9 cellular contexts compared by ENCODE assay signal in genomic region chr19:10864538-10864899, GRCh38. TPM values are rescaled to one million over a fixed set of nuclear protein-coding genes. Genes with fewer than 3 reads are reported as not detected.
DNase-seq lines count a peak whose midpoint lies in the region; ATAC-seq and TF ChIP-seq lines count a peak whose summit lies in the region.
"Had no signal": no experiment of that assay in that cellular context is flagged by ENCODE, and none has a peak within 500 bp of the region (broad histone marks: within the 10 kb centered on the region; RNA-seq: fewer than 3 reads in every experiment).

No MANE protein-coding gene starts in this region.

- H3K4me3 Mint-ChIP-seq in IgD-negative memory B cell = peak overlapping the region in 3 of 4 donors; percentile 9 to 63 (median 10)
- peak overlapping the region in 6 of 10 donors; percentile 3 to 55 (median 30) for H3K4me3 Mint-ChIP-seq in naive thymus-derived CD8-positive, alpha-beta T cell
- H3K4me3 Mint-ChIP-seq: activated naive CD8-positive, alpha-beta T cell had no signal

- H3K36me3 Mint-ChIP-seq in IgD-negative memory B cell = no peaks in the 10 kb centered on the region
- H3K36me3 Mint-ChIP-seq in naive thymus-derived CD8-positive, alpha-beta T cell = no peaks in the 10 kb centered on the region
- H3K36me3 Mint-ChIP-seq: activated naive CD8-positive, alpha-beta T cell had no signal

- H3K4me1 ChIP-seq in OCI-LY1 (ENCODE audit: insufficient read depth, low read length, severe bottlenecking) = peaks cover 45% of the 10 kb centered on the region

- H3K4me2 ChIP-seq in OCI-LY1 (ENCODE audit: low read length) = peak overlapping the region; percentile 67

- peak overlapping the region; percentile 42 for H3K9ac ChIP-seq in OCI-LY1 (ENCODE audit: low read length)

- H3K27ac ChIP-seq in OCI-LY1 (ENCODE audit: low read depth, low read length, poor library complexity, severe bottlenecking) = no peak overlapping the region

- no peaks in the 10 kb centered on the region for H3K36me3 ChIP-seq in OCI-LY1 (ENCODE audit: insufficient read depth, low read length)

- no peaks in the 10 kb centered on the region for H3K27me3 Mint-ChIP-seq in IgD-negative memory B cell
- H3K27me3 Mint-ChIP-seq in naive thymus-derived CD8-positive, alpha-beta T cell = no peaks in the 10 kb centered on the region
- H3K27me3 Mint-ChIP-seq: activated naive CD8-positive, alpha-beta T cell had no signal

- peaks cover 18 to 22% (median 18%) of the 10 kb centered on the region in 3 donors for H3K4me1 Mint-ChIP-seq in IgD-negative memory B cell
- H3K4me1 Mint-ChIP-seq in naive thymus-derived CD8-positive, alpha-beta T cell = peaks cover 7 to 32% (median 14%) of the 10 kb centered on the region in 4 donors

- POLR2A ChIA-PET in naive thymus-derived CD8-positive, alpha-beta T cell (lab: Charles Lee) = interaction anchor here (0.6 to 2.7 kb wide), 5 partner anchors 8 to 1281 kb away, joined by 4 to 16 read pairs (median 7); partner anchors contain the start of genes DNM2 and TMED1

- TF ChIP-seq POLR2A in erythroblast (IDR thresholded peaks at IDR 0.05; ENCODE audit: low read length) = no peak

- DNase-seq in DMS114 treated with DMSO at 0.1 percent for 48 hours (lab: John Stamatoyannopoulos, UW; ENCODE audit: unreplicated experiment) (peak; percentile 65), erythroblast (lab: John Stamatoyannopoulos, UW) (peak; percentile 70 to 88)
- peak; percentile 92 for DNase-seq in activated CD8-positive, alpha-beta memory T cell treated with anti-CD3 and anti-CD28 coated beads, Interleukin-2, amount 50 U/mL, for 48 hours
- DNase-seq in naive thymus-derived CD8-positive, alpha-beta T cell = peak; percentile 63 to 88 (median 75)
- peak; percentile 56 to 60 for DNase-seq in stimulated activated CD8-positive, alpha-beta memory T cell treated with anti-CD3 and anti-CD28 coated beads, Interleukin-7, amount 100 ng/mL, for 4 hours (ENCODE audit: low read depth in 2 of 2)

- no peaks in the 10 kb centered on the region for H4K20me1 ChIP-seq in OCI-LY1 (ENCODE audit: insufficient read depth, low read length)

- H3K27ac Mint-ChIP-seq in IgD-negative memory B cell = peak overlapping the region in 1 of 3 donors; percentile 86
- H3K27ac Mint-ChIP-seq in naive thymus-derived CD8-positive, alpha-beta T cell = peak overlapping the region in 9 of 10 donors; percentile 9 to 92 (median 76)
- H3K27ac Mint-ChIP-seq: activated naive CD8-positive, alpha-beta T cell had no signal

- peak; percentile 97 for TF ChIP-seq CTCF in OCI-LY1 (IDR thresholded peaks at IDR 0.05; ENCODE audit: low read length)

- peak; percentile 96 to 99 for ATAC-seq in naive thymus-derived CD8-positive, alpha-beta T cell
- ATAC-seq in HG03520 (IDR thresholded peaks at IDR 0.05; ENCODE audit: unreplicated experiment) = no peak

- peak overlapping the region; percentile 98 for H2AFZ ChIP-seq in OCI-LY1 (ENCODE audit: low read length)

- no peaks in the 10 kb centered on the region for H3F3A ChIP-seq in OCI-LY1 (ENCODE audit: insufficient read depth, low read length)

- peak overlapping the region; percentile 43 for H3K4me3 ChIP-seq in OCI-LY1 (ENCODE audit: low read depth, low read length, poor library complexity, severe bottlenecking)

- H3K9me3 Mint-ChIP-seq in IgD-negative memory B cell = no peaks in the 10 kb centered on the region
- H3K9me3 Mint-ChIP-seq in naive thymus-derived CD8-positive, alpha-beta T cell = no peaks in the 10 kb centered on the region

- no peaks in the 10 kb centered on the region for H3K9me2 ChIP-seq in OCI-LY1 (ENCODE audit: low read depth, low read length)

- no peaks in the 10 kb centered on the region for H3K27me3 ChIP-seq in OCI-LY1 (ENCODE audit: insufficient read depth, low read length)

- H3K9me3 ChIP-seq in OCI-LY1 (ENCODE audit: low read length) = no peaks in the 10 kb centered on the region

- H3K79me2 ChIP-seq in OCI-LY1 (ENCODE audit: insufficient read depth, low read length) = no peaks in the 10 kb centered on the region

RNA-seq across cellular contexts. Expression of gene CARM1, which starts 6.8 kb away (rescaled TPM):
- 1.4 TPM for polyA plus RNA-seq in IgD-negative memory B cell
- 10 to 100 TPM; 25.8 to 26.5 TPM for total RNA-seq in naive thymus-derived CD8-positive, alpha-beta T cell
- polyA plus RNA-seq in naive thymus-derived CD8-positive, alpha-beta T cell = under 1 TPM; 0.30 to 0.59 (median 0.40) TPM

RNA-seq across cellular contexts. Expression of gene C19orf38, which starts 16.3 kb away (rescaled TPM):
- polyA plus RNA-seq in IgD-negative memory B cell = 6.5 TPM
- under 1 TPM; 0.41 to 0.60 TPM for total RNA-seq in naive thymus-derived CD8-positive, alpha-beta T cell
- under 1 TPM in 1 of 3 donors, not detected in 2; 0.17 TPM for polyA plus RNA-seq in naive thymus-derived CD8-positive, alpha-beta T cell

RNA-seq across cellular contexts. Expression of gene TMED1, which starts 28.5 kb away (rescaled TPM):
- 26.9 TPM for polyA plus RNA-seq in IgD-negative memory B cell
- 1 to 10 TPM; 6.7 to 8.9 TPM for total RNA-seq in naive thymus-derived CD8-positive, alpha-beta T cell
- 10 to 100 TPM; 23.7 to 26.3 (median 25.0) TPM for polyA plus RNA-seq in naive thymus-derived CD8-positive, alpha-beta T cell
